Comparison of ENCODE assay signal across 8 cellular contexts in the genomic region with DNA sequence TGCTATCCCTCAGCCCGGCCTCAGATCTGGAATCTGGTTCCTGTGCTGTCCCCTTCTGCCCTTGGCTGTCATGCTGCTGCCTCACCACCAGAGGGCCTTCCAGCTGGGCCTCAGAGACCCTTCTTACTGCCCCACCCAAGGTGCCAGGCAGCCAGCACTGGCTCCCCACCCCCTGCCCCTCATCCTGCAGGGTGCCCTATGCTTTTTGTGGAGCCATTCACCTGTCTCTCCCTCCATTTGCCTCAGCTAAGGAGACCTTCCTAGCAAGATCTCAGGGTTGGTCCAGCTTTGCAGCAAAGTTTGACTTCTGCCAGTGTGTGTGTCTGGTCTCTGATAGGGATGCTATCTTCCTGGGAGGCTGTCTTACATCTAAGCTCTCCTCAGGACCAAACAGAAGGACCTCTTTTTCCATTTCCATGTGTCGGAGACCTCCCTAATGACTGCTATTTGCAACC. TPM values are rescaled to one million over a fixed set of nuclear protein-coding genes. Genes with fewer than 3 reads are reported as not detected.
DNase-seq lines count a peak whose midpoint lies in the region; ATAC-seq and TF ChIP-seq lines count a peak whose summit lies in the region.

No MANE protein-coding gene starts in this region.

- DNase-seq in EL (peak; percentile 41), HFFc6 (no peak), SK-N-SH (peak; percentile 71), kidney glomerular epithelial cell (lab: John Stamatoyannopoulos, UW) (peak; percentile 7), omental fat pad (ENCODE audit: low spot score) (no peak)
- peak; percentile 11 for DNase-seq in activated naive CD8-positive, alpha-beta T cell treated with anti-CD3 and anti-CD28 coated beads, Interleukin-2, amount 50 U/mL, for 16 hours (ENCODE audit: low read depth, low spot score)
- peak; percentile 53 to 74 for DNase-seq in stimulated activated effector memory CD8-positive, alpha-beta T cell treated with anti-CD3 and anti-CD28 coated beads, Interleukin-12 subunit alpha, Interleukin-12 subunit beta, amount 100 ng/mL, for 72 hours (ENCODE audit: low spot score in 2 of 2)

- peaks cover 27% of the 10 kb centered on the region for H3K27me3 ChIP-seq in SK-N-SH (ENCODE audit: insufficient read depth)

- no peak overlapping the region for H3K9ac ChIP-seq in SK-N-SH

- H3K36me3 ChIP-seq in SK-N-SH (replicated peaks in 1 of 2; ENCODE audit: control insufficient read depth in 1 of 2, insufficient read depth in 2 of 2, low read length in 1 of 2): no peaks in the 10 kb centered on the region

- H3K9me2 ChIP-seq in SK-N-SH: no peaks in the 10 kb centered on the region

- H3K4me1 Mint-ChIP-seq in HFFc6 (ENCODE audit: low read depth): peaks cover 6% of the 10 kb centered on the region
- H3K4me1 Mint-ChIP-seq in stimulated activated effector memory CD8-positive, alpha-beta T cell treated with anti-CD3 and anti-CD28 coated beads, Interleukin-12 subunit alpha, Interleukin-12 subunit beta, amount 100 ng/mL, for 72 hours: peaks cover 15% of the 10 kb centered on the region

- H3K27ac Mint-ChIP-seq in HFFc6: no peak overlapping the region
- no peak overlapping the region for H3K27ac Mint-ChIP-seq in stimulated activated effector memory CD8-positive, alpha-beta T cell treated with anti-CD3 and anti-CD28 coated beads, Interleukin-12 subunit alpha, Interleukin-12 subunit beta, amount 100 ng/mL, for 72 hours

- peaks cover 5% of the 10 kb centered on the region; the same call in 1 of the 2 replicates for H3K36me3 Mint-ChIP-seq in HFFc6 (ENCODE audit: low read depth)
- H3K36me3 Mint-ChIP-seq in stimulated activated effector memory CD8-positive, alpha-beta T cell treated with anti-CD3 and anti-CD28 coated beads, Interleukin-12 subunit alpha, Interleukin-12 subunit beta, amount 100 ng/mL, for 72 hours: no peaks in the 10 kb centered on the region

- no peak overlapping the region for H3K4me2 ChIP-seq in SK-N-SH

- no peak for TF ChIP-seq EP300 in SK-N-SH (IDR thresholded peaks at IDR 0.05; ENCODE audit: borderline replicate concordance in 1 of 2, low read depth in 1 of 2, low read length in 1 of 2)

- ATAC-seq in stimulated activated effector memory CD8-positive, alpha-beta T cell treated with anti-CD3 and anti-CD28 coated beads, Interleukin-12 subunit alpha, Interleukin-12 subunit beta, amount 100 ng/mL, for 72 hours: peak; percentile 57
- ATAC-seq in GM21390 (IDR thresholded peaks at IDR 0.05; ENCODE audit: unreplicated experiment) (no peak), omental fat pad (ENCODE audit: low FRiP score) (no peak)

- no peaks in the 10 kb centered on the region for H3K79me2 ChIP-seq in SK-N-SH (ENCODE audit: insufficient read depth)

- CTCF ChIA-PET in SK-N-SH (lab: Yijun Ruan, JAX): interaction anchor here (0.6 to 5.9 kb wide), 28 partner anchors 10 to 359 kb away, joined by 3 to 61 read pairs (median 5); a partner anchor contains a TSS

- H3K4me3 ChIP-seq in SK-N-SH (ENCODE audit: low read depth in 2 of 2, low read length in 1 of 2): no peak overlapping the region

- H3K27me3 Mint-ChIP-seq in HFFc6 (ENCODE audit: insufficient read depth): peaks cover 43% of the 10 kb centered on the region

- no peaks in the 10 kb centered on the region for H3K9me3 Mint-ChIP-seq in HFFc6
- no peaks in the 10 kb centered on the region for H3K9me3 Mint-ChIP-seq in stimulated activated effector memory CD8-positive, alpha-beta T cell treated with anti-CD3 and anti-CD28 coated beads, Interleukin-12 subunit alpha, Interleukin-12 subunit beta, amount 100 ng/mL, for 72 hours

- peaks cover 0 to 16% of the 10 kb centered on the region in 2 experiments; a peak in 1 of 4 replicates for H3K4me1 ChIP-seq in SK-N-SH (ENCODE audit: control insufficient read depth in 1 of 2, insufficient read depth in 2 of 2, low read depth in 1 of 2, low read length in 1 of 2)

- TF ChIP-seq CTCF in HFFc6 (IDR thresholded peaks at IDR 0.05) (peak; percentile 92), SK-N-SH (IDR thresholded peaks at IDR 0.05) (peak; percentile 71), omental fat pad (IDR thresholded peaks at IDR 0.05) (no peak)

- POLR2A ChIA-PET in SK-N-SH (lab: Yijun Ruan, JAX): interaction anchor here (1.1 to 1.4 kb wide), 2 partner anchors 16 to 44 kb away, joined by 3 to 5 read pairs; no protein-coding TSS in a partner anchor

- H3K9me3 ChIP-seq in SK-N-SH: no peaks in the 10 kb centered on the region

- WGBS in SK-N-SH (ENCODE audit: low lambda C conversion rate): 79% methylated on average over 2 of the region's 2 CpGs

- no peaks in the 10 kb centered on the region for H3F3A ChIP-seq in SK-N-SH (replicated peaks; ENCODE audit: insufficient read depth)

- TF ChIP-seq RAD21 in SK-N-SH (IDR thresholded peaks at IDR 0.05; ENCODE audit: low read length): peak; percentile 37

- H3K27ac ChIP-seq in SK-N-SH (ENCODE audit: low read depth in 2 of 2, low read length in 1 of 2): no peak overlapping the region

- H2AFZ ChIP-seq in SK-N-SH (ENCODE audit: low read depth): no peak overlapping the region

- no peak overlapping the region for H3K4me3 Mint-ChIP-seq in HFFc6
- H3K4me3 Mint-ChIP-seq in stimulated activated effector memory CD8-positive, alpha-beta T cell treated with anti-CD3 and anti-CD28 coated beads, Interleukin-12 subunit alpha, Interleukin-12 subunit beta, amount 100 ng/mL, for 72 hours: no peak overlapping the region

- no peaks in the 10 kb centered on the region for H4K20me1 ChIP-seq in SK-N-SH (ENCODE audit: insufficient read depth)

TF ChIP-seq in SK-N-SH, 30 proteins besides CTCF, POLR2A, EP300 and RAD21:
- TF ChIP-seq, protein P1, sequence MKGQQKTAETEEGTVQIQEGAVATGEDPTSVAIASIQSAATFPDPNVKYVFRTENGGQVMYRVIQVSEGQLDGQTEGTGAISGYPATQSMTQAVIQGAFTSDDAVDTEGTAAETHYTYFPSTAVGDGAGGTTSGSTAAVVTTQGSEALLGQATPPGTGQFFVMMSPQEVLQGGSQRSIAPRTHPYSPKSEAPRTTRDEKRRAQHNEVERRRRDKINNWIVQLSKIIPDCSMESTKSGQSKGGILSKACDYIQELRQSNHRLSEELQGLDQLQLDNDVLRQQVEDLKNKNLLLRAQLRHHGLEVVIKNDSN (IDR thresholded peaks at IDR 0.05; ENCODE audit: borderline replicate concordance, low read depth): no peak
- peak; percentile 49; the same call in 1 of the 2 replicates for TF ChIP-seq SMC3 (IDR thresholded peaks at IDR 0.05; ENCODE audit: low read depth, low read length)
TF ChIP-seq in SK-N-SH: peak in this region for 1.

RNA-seq across cellular contexts. Expression of a gene that starts 1.9 kb away (rescaled TPM):
- not detected for total RNA-seq in HFFc6 (2021; fragmentation: NEBNext Ultra II Directional; extraction: Animal tissue kit (Norgen Biotek cat#: 25700))
- polyA plus RNA-seq in SK-N-SH (2012; rRNA removed): 0.08 and 0.19 TPM in 2 replicates
- polyA plus RNA-seq in SK-N-SH (2012; cell fraction: cytosol; rRNA removed): 0.05 and 0.20 TPM in 2 replicates
- 0.98 and 1.8 TPM in 2 replicates for polyA plus RNA-seq in SK-N-SH (2012; cell fraction: nucleus; rRNA removed)
- under 1 TPM in 2 of 4 donors, not detected in 2; 0.19 to 0.47 TPM for total RNA-seq in omental fat pad

RNA-seq across cellular contexts. Expression of a gene that starts 21.3 kb away (rescaled TPM):
- 10 to 100 TPM; 60.0 to 75.3 (median 69.5) TPM for total RNA-seq in HFFc6 (2021; fragmentation: NEBNext Ultra II Directional; extraction: Animal tissue kit (Norgen Biotek cat#: 25700))
- polyA plus RNA-seq in SK-N-SH (2012; rRNA removed): 66.0 and 71.4 TPM in 2 replicates
- 31.2 and 49.1 TPM in 2 replicates for polyA plus RNA-seq in SK-N-SH (2012; cell fraction: cytosol; rRNA removed)
- 92.0 and 100 TPM in 2 replicates for polyA plus RNA-seq in SK-N-SH (2012; cell fraction: nucleus; rRNA removed)
- 10 to 100 TPM; 42.2 to 56.6 (median 52.3) TPM for total RNA-seq in omental fat pad

RNA-seq across cellular contexts. Expression of a gene that starts 22.0 kb away (rescaled TPM):
- total RNA-seq in HFFc6 (2021; fragmentation: NEBNext Ultra II Directional; extraction: Animal tissue kit (Norgen Biotek cat#: 25700)): 1 to 10 TPM; 3.3 to 4.8 (median 3.7) TPM
- polyA plus RNA-seq in SK-N-SH (2012; rRNA removed): 7.2 and 9.3 TPM in 2 replicates
- 6.1 and 7.2 TPM in 2 replicates for polyA plus RNA-seq in SK-N-SH (2012; cell fraction: cytosol; rRNA removed)
- 3.6 and 4.6 TPM in 2 replicates for polyA plus RNA-seq in SK-N-SH (2012; cell fraction: nucleus; rRNA removed)
- 10 to 100 TPM in 1 of 4 donors, 1 to 10 TPM in 3; 1.7 to 14.8 (median 5.5) TPM for total RNA-seq in omental fat pad

RNA-seq across cellular contexts. Expression of a gene that starts 33.8 kb away (rescaled TPM):
- total RNA-seq in HFFc6 (2021; fragmentation: NEBNext Ultra II Directional; extraction: Animal tissue kit (Norgen Biotek cat#: 25700)): 1 to 10 TPM; 2.7 to 6.0 (median 3.4) TPM
- 0.89 and 2.2 TPM in 2 replicates for polyA plus RNA-seq in SK-N-SH (2012; rRNA removed)
- polyA plus RNA-seq in SK-N-SH (2012; cell fraction: cytosol; rRNA removed): 1.7 and 2.4 TPM in 2 replicates
- 1.2 and 1.8 TPM in 2 replicates for polyA plus RNA-seq in SK-N-SH (2012; cell fraction: nucleus; rRNA removed)
- total RNA-seq in omental fat pad: under 1 TPM in 1 of 4 donors, not detected in 3; 0.28 TPM

RNA-seq across cellular contexts. Expression of a gene that starts 41.5 kb away (rescaled TPM):
- 10 to 100 TPM; 53.3 to 70.9 (median 63.4) TPM for total RNA-seq in HFFc6 (2021; fragmentation: NEBNext Ultra II Directional; extraction: Animal tissue kit (Norgen Biotek cat#: 25700))
- polyA plus RNA-seq in SK-N-SH (2012; rRNA removed): 55.6 and 59.2 TPM in 2 replicates
- polyA plus RNA-seq in SK-N-SH (2012; cell fraction: cytosol; rRNA removed): 23.3 and 30.6 TPM in 2 replicates
- 148 and 153 TPM in 2 replicates for polyA plus RNA-seq in SK-N-SH (2012; cell fraction: nucleus; rRNA removed)
- 10 to 100 TPM; 41.0 to 76.7 (median 64.0) TPM for total RNA-seq in omental fat pad

Comparison
In these comparisons a context has a peak if more than half of its experiments do, and no peak if none do; other contexts are left out.
1. DNase-seq: peak in EL (single experiment), SK-N-SH (single experiment), activated naive CD8-positive, alpha-beta T cell treated with anti-CD3 and anti-CD28 coated beads, Interleukin-2, amount 50 U/mL, for 16 hours (single experiment), kidney glomerular epithelial cell (single experiment) and stimulated activated effector memory CD8-positive, alpha-beta T cell treated with anti-CD3 and anti-CD28 coated beads, Interleukin-12 subunit alpha, Interleukin-12 subunit beta, amount 100 ng/mL, for 72 hours (2 of 2); none in HFFc6 (single experiment) and omental fat pad (single experiment).
2. CTCF ChIP-seq: peak in HFFc6 (single experiment) and SK-N-SH (single experiment); none in omental fat pad (0 of 3).